8 cellular contexts compared by ENCODE assay signal in the genomic region with DNA sequence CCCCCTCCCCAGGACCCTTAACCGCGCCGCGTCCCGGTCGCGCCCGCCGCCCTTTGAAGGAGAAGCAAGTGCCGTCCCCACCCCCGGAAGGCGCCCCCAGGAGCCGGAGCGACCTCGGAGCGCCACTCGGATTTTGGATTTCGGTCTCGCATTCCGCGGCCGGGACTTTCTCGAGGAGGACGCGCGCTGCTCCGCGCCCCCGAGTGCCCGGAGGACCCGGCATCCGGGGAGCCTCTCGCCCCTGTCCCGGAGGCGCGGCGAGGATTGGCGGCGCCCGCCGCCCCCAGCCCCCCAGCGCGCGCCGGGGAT. TPM values are rescaled to one million over a fixed set of nuclear protein-coding genes. Genes with fewer than 3 reads are reported as not detected.
DNase-seq lines count a peak whose midpoint lies in the region; ATAC-seq and TF ChIP-seq lines count a peak whose summit lies in the region.

No MANE protein-coding gene starts in this region.

- peak overlapping the region; percentile 65 for H3K27ac Mint-ChIP-seq in T-helper 17 cell

- DNase-seq in T-helper 17 cell: no peak
- no peak for DNase-seq in fibroblast of villous mesenchyme (ENCODE audit: low read depth)
- DNase-seq in gastrocnemius medialis: no peak
- no peak for DNase-seq in NCI-H187 (lab: John Stamatoyannopoulos, UW)
- no peak for DNase-seq in activated gamma-delta T cell (lab: John Stamatoyannopoulos, UW)
- no peak for DNase-seq in NCI-H446 (lab: John Stamatoyannopoulos, UW)

- no peaks in the 10 kb centered on the region for H3K27me3 ChIP-seq in gastrocnemius medialis

- in situ Hi-C loops in gastrocnemius medialis (cut with MboI; ENCODE audit: low sequenced_read_pairs in 4 of 4): no loop called here

- intact Hi-C loops in gastrocnemius medialis (cut with DNase I; ENCODE audit: low total_unique reads): loop anchor here (1.0 to 10.0 kb wide), 3 partner anchors 11 to 915 kb away; a partner anchor contains a TSS

- TF ChIP-seq CTCF in fibroblast of villous mesenchyme (IDR thresholded peaks at IDR 0.05; ENCODE audit: insufficient read depth, low read depth, low read length) (no peak), gastrocnemius medialis (IDR thresholded peaks at IDR 0.05 in 4 of 5, conservative IDR thresholded peaks at IDR 0.05 in 1 of 5) (peak in 1 of 5 experiments; percentile 9)

- H3K4me3 ChIP-seq in fibroblast of villous mesenchyme (ENCODE audit: low read depth, low read length): peak overlapping the region; percentile 87
- peak overlapping the region; percentile 69 to 87 (median 84) for H3K4me3 ChIP-seq in gastrocnemius medialis

- peaks cover 0 to 22% of the 10 kb centered on the region in 2 donors for H3K36me3 ChIP-seq in gastrocnemius medialis

- ATAC-seq in GM19324 (IDR thresholded peaks at IDR 0.05; ENCODE audit: low FRiP score, unreplicated experiment) (peak; percentile 0), T-helper 17 cell (no peak), gastrocnemius medialis (no peak), HG02852 (IDR thresholded peaks at IDR 0.05; ENCODE audit: unreplicated experiment) (no peak)

- H3K9me3 ChIP-seq in T-helper 17 cell (ENCODE audit: control insufficient read depth, low read length, poor library complexity, severe bottlenecking) (no peaks in the 10 kb centered on the region), gastrocnemius medialis (no peaks in the 10 kb centered on the region)

- peaks cover 4% of the 10 kb centered on the region for H3K36me3 Mint-ChIP-seq in T-helper 17 cell (ENCODE audit: low read depth)

- H3K4me3 Mint-ChIP-seq in T-helper 17 cell: peak overlapping the region; percentile 90

- peak overlapping the region; percentile 94 to 99 (median 96) for H3K27ac ChIP-seq in gastrocnemius medialis

- H3K27me3 Mint-ChIP-seq in T-helper 17 cell: no peaks in the 10 kb centered on the region

- peaks cover 51 to 67% of the 10 kb centered on the region in 2 donors for H3K4me1 ChIP-seq in gastrocnemius medialis

- peaks cover 8% of the 10 kb centered on the region for H3K4me1 Mint-ChIP-seq in T-helper 17 cell

- TF ChIP-seq POLR2A in gastrocnemius medialis (IDR thresholded peaks at IDR 0.05): no peak

RNA-seq across cellular contexts. Expression of a gene that starts 1.6 kb away (rescaled TPM):
- total RNA-seq in T-helper 17 cell (100 to 1,000 TPM in 1 of 2 donors, 10 to 100 TPM in 1; 87.1 to 113 TPM), fibroblast of villous mesenchyme (14.2 and 15.5 TPM in 2 replicates), gastrocnemius medialis (100 to 1,000 TPM in 2 of 4 donors, 10 to 100 TPM in 2; 34.9 to 117 (median 86.3) TPM)

RNA-seq across cellular contexts. Expression of a gene that starts 8.4 kb away (rescaled TPM):
- total RNA-seq in T-helper 17 cell (100 to 1,000 TPM; 104 to 115 TPM), fibroblast of villous mesenchyme (12.1 and 15.1 TPM in 2 replicates), gastrocnemius medialis (100 to 1,000 TPM; 189 to 442 (median 273) TPM)

RNA-seq across cellular contexts. Expression of a gene that starts 12.1 kb away (rescaled TPM):
- total RNA-seq in T-helper 17 cell (not detected), fibroblast of villous mesenchyme (5.8 and 6.0 TPM in 2 replicates), gastrocnemius medialis (1 to 10 TPM in 1 of 4 donors, under 1 TPM in 3; 0.10 to 1.3 (median 0.53) TPM)

RNA-seq across cellular contexts. Expression of a gene that starts 19.2 kb away (rescaled TPM):
- total RNA-seq in T-helper 17 cell: 100 to 1,000 TPM; 460 to 474 TPM
- total RNA-seq in fibroblast of villous mesenchyme: 85.5 and 140 TPM in 2 replicates
- 100 to 1,000 TPM; 274 to 578 (median 418) TPM for total RNA-seq in gastrocnemius medialis

RNA-seq across cellular contexts. Expression of a gene that starts 25.4 kb away (rescaled TPM):
- total RNA-seq in T-helper 17 cell (10 to 100 TPM; 40.6 to 43.6 TPM), fibroblast of villous mesenchyme (17.3 and 21.9 TPM in 2 replicates), gastrocnemius medialis (10 to 100 TPM; 18.7 to 36.7 (median 28.7) TPM)
